1 cellular context compared by ENCODE assay signal in the genomic region with DNA sequence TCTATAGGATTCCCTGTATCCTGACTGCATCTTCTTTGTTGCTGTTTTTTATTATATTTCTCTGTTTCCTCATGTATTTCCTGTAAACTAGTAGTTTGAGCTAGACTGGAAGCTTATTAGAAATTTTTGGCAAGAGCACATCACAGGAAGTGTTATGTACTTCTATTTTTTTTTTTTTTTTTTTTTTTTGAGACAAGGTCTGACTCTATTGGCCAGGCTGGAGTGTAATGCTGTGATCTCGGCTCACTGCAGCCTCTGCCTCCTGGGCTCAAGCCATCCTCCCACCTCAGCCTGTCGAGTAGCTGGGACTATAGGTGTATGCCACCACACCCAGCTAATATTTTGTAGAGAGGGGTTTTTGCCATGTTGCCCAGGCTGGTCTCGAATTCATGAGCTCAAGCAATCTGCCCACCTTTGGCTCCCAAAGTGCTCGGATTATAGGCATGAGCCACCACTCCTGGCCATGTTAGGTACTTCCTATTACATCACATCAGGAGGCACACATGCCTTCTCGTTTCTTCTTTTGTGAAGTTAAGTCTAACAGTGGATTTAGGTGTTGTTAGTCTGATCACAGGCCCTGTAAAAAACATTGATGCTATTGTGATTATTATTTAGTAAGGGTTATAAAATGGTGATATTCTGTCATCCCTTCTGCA.
TF ChIP-seq lines count a peak whose summit lies in the region.

No MANE protein-coding gene starts in this region.

TF ChIP-seq in GM23338, 12 proteins besides CTCF, POLR2A, EP300 and RAD21:
- no peak for TF ChIP-seq NANOG (IDR thresholded peaks at IDR 0.05; ENCODE audit: borderline replicate concordance)
- TF ChIP-seq, protein P1, sequence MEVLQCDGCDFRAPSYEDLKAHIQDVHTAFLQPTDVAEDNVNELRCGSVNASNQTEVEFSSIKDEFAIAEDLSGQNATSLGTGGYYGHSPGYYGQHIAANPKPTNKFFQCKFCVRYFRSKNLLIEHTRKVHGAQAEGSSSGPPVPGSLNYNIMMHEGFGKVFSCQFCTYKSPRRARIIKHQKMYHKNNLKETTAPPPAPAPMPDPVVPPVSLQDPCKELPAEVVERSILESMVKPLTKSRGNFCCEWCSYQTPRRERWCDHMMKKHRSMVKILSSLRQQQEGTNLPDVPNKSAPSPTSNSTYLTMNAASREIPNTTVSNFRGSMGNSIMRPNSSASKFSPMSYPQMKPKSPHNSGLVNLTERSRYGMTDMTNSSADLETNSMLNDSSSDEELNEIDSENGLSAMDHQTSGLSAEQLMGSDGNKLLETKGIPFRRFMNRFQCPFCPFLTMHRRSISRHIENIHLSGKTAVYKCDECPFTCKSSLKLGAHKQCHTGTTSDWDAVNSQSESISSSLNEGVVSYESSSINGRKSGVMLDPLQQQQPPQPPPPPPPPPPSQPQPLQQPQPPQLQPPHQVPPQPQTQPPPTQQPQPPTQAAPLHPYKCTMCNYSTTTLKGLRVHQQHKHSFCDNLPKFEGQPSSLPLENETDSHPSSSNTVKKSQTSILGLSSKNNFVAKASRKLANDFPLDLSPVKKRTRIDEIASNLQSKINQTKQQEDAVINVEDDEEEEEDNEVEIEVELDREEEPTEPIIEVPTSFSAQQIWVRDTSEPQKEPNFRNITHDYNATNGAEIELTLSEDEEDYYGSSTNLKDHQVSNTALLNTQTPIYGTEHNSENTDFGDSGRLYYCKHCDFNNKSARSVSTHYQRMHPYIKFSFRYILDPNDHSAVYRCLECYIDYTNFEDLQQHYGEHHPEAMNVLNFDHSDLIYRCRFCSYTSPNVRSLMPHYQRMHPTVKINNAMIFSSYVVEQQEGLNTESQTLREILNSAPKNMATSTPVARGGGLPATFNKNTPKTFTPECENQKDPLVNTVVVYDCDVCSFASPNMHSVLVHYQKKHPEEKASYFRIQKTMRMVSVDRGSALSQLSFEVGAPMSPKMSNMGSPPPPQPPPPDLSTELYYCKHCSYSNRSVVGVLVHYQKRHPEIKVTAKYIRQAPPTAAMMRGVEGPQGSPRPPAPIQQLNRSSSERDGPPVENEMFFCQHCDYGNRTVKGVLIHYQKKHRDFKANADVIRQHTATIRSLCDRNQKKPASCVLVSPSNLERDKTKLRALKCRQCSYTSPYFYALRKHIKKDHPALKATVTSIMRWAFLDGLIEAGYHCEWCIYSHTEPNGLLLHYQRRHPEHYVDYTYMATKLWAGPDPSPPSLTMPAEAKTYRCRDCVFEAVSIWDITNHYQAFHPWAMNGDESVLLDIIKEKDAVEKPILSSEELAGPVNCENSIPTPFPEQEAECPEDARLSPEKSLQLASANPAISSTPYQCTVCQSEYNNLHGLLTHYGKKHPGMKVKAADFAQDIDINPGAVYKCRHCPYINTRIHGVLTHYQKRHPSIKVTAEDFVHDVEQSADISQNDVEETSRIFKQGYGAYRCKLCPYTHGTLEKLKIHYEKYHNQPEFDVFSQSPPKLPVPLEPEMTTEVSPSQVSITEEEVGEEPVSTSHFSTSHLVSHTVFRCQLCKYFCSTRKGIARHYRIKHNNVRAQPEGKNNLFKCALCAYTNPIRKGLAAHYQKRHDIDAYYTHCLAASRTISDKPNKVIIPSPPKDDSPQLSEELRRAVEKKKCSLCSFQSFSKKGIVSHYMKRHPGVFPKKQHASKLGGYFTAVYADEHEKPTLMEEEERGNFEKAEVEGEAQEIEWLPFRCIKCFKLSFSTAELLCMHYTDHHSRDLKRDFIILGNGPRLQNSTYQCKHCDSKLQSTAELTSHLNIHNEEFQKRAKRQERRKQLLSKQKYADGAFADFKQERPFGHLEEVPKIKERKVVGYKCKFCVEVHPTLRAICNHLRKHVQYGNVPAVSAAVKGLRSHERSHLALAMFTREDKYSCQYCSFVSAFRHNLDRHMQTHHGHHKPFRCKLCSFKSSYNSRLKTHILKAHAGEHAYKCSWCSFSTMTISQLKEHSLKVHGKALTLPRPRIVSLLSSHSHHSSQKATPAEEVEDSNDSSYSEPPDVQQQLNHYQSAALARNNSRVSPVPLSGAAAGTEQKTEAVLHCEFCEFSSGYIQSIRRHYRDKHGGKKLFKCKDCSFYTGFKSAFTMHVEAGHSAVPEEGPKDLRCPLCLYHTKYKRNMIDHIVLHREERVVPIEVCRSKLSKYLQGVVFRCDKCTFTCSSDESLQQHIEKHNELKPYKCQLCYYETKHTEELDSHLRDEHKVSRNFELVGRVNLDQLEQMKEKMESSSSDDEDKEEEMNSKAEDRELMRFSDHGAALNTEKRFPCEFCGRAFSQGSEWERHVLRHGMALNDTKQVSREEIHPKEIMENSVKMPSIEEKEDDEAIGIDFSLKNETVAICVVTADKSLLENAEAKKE (CRISPR knock-in tag; IDR thresholded peaks at IDR 0.05) = no peak
- TF ChIP-seq STAT1 (IDR thresholded peaks at IDR 0.05; ENCODE audit: unreplicated experiment) = no peak
- TF ChIP-seq, protein P2, sequence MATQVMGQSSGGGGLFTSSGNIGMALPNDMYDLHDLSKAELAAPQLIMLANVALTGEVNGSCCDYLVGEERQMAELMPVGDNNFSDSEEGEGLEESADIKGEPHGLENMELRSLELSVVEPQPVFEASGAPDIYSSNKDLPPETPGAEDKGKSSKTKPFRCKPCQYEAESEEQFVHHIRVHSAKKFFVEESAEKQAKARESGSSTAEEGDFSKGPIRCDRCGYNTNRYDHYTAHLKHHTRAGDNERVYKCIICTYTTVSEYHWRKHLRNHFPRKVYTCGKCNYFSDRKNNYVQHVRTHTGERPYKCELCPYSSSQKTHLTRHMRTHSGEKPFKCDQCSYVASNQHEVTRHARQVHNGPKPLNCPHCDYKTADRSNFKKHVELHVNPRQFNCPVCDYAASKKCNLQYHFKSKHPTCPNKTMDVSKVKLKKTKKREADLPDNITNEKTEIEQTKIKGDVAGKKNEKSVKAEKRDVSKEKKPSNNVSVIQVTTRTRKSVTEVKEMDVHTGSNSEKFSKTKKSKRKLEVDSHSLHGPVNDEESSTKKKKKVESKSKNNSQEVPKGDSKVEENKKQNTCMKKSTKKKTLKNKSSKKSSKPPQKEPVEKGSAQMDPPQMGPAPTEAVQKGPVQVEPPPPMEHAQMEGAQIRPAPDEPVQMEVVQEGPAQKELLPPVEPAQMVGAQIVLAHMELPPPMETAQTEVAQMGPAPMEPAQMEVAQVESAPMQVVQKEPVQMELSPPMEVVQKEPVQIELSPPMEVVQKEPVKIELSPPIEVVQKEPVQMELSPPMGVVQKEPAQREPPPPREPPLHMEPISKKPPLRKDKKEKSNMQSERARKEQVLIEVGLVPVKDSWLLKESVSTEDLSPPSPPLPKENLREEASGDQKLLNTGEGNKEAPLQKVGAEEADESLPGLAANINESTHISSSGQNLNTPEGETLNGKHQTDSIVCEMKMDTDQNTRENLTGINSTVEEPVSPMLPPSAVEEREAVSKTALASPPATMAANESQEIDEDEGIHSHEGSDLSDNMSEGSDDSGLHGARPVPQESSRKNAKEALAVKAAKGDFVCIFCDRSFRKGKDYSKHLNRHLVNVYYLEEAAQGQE (IDR thresholded peaks at IDR 0.05; ENCODE audit: unreplicated experiment) = no peak
